ENCODE assay signal across 8 cellular contexts in the genomic region with DNA sequence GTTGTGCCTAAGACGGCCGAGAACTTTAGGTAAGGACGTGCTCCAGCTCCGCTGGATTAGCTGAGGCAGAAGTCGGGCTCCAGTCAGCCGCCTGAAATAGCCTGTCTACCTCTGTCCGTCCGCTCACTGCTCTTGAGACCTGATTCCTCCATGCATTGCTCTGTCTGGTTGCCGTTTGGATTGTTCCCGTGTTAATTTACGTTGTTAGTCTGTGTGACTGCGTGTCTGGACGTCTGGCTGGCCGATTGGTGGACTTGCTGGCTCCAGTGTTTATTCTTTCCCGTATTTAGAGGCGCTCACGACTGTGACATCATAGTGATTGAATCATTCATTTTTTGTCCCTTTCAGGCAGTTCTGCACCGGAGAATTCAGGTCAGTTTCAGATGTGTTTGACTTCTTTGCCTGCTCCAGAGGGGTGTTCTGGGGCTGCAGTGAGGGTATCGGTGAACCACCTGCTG. TPM values are rescaled to one million over a fixed set of nuclear protein-coding genes. Genes with fewer than 3 reads are reported as not detected.
DNase-seq lines count a peak whose midpoint lies in the region; ATAC-seq and TF ChIP-seq lines count a peak whose summit lies in the region.

No MANE protein-coding gene starts in this region.

- H3K27ac Mint-ChIP-seq in HFFc6 (peak overlapping the region; percentile 76), immature natural killer cell (peak overlapping the region; percentile 90 to 98 (median 97))
- H3K27ac Mint-ChIP-seq in activated naive CD8-positive, alpha-beta T cell: peak overlapping the region; percentile 95

- H3K27me3 ChIP-seq in BLaER1: no peaks in the 10 kb centered on the region

- H3K4me1 Mint-ChIP-seq in HFFc6 (ENCODE audit: low read depth) (peaks cover 31% of the 10 kb centered on the region), immature natural killer cell (peaks cover 36 to 50% of the 10 kb centered on the region in 2 donors)
- peaks cover 44% of the 10 kb centered on the region for H3K4me1 Mint-ChIP-seq in activated naive CD8-positive, alpha-beta T cell (ENCODE audit: low read depth)

- H3K9me3 Mint-ChIP-seq in HFFc6 (no peaks in the 10 kb centered on the region), immature natural killer cell (no peaks in the 10 kb centered on the region)
- no peaks in the 10 kb centered on the region for H3K9me3 Mint-ChIP-seq in activated naive CD8-positive, alpha-beta T cell (ENCODE audit: low read depth)

- no peak for ATAC-seq in GM21737 (IDR thresholded peaks at IDR 0.05; ENCODE audit: unreplicated experiment)

- H3K4me1 ChIP-seq in BLaER1: peaks cover 21% of the 10 kb centered on the region

- H3K4me2 ChIP-seq in BLaER1: peak overlapping the region; percentile 87

- peaks cover 39% of the 10 kb centered on the region for H3K36me3 ChIP-seq in BLaER1

- H4K20me1 ChIP-seq in BLaER1: no peaks in the 10 kb centered on the region

- no peak for TF ChIP-seq CTCF in HFFc6 (IDR thresholded peaks at IDR 0.05)

- H3K36me3 Mint-ChIP-seq in HFFc6 (ENCODE audit: low read depth): peaks cover 16% of the 10 kb centered on the region; the same call in 1 of the 2 replicates
- peaks cover 15% of the 10 kb centered on the region for H3K36me3 Mint-ChIP-seq in activated naive CD8-positive, alpha-beta T cell
- peaks cover 7 to 25% (median 11%) of the 10 kb centered on the region in 3 donors for H3K36me3 Mint-ChIP-seq in immature natural killer cell

- H3K27me3 Mint-ChIP-seq in HFFc6 (ENCODE audit: insufficient read depth) (no peaks in the 10 kb centered on the region; the same call in 1 of the 2 replicates), immature natural killer cell (ENCODE audit: low read depth in 3 of 3) (peaks cover 0 to 7% (median 2%) of the 10 kb centered on the region in 3 donors)
- H3K27me3 Mint-ChIP-seq in activated naive CD8-positive, alpha-beta T cell: no peaks in the 10 kb centered on the region

- H3K27ac ChIP-seq in BLaER1 (peak overlapping the region; percentile 84), substantia nigra (ENCODE audit: low read depth, low read length, poor library complexity, severe bottlenecking) (peak overlapping the region; percentile 80)

- H3K4me3 Mint-ChIP-seq in HFFc6 (peak overlapping the region; percentile 91), immature natural killer cell (peak overlapping the region; percentile 98 to 100 (median 99))
- peak overlapping the region; percentile 99 for H3K4me3 Mint-ChIP-seq in activated naive CD8-positive, alpha-beta T cell

- no peaks in the 10 kb centered on the region for H3K9me3 ChIP-seq in BLaER1

- H3K4me3 ChIP-seq in BLaER1: peak overlapping the region; percentile 90

- H3K9ac ChIP-seq in BLaER1: peak overlapping the region; percentile 84

- DNase-seq in HFFc6: peak; percentile 48
- DNase-seq in immature natural killer cell: no peak
- DNase-seq in substantia nigra (lab: John Stamatoyannopoulos, UW): peak in 1 of 49 donors; percentile 35
- no peak for DNase-seq in inferior parietal cortex (ENCODE audit: extremely low spot score)
- no peak for DNase-seq in cerebellar cortex (ENCODE audit: low spot score)

RNA-seq across cellular contexts. Expression of gene PPIH, which starts 0.7 kb away (rescaled TPM):
- 10 to 100 TPM; 30.0 to 45.6 (median 40.0) TPM for total RNA-seq in HFFc6 (2021; fragmentation: NEBNext Ultra II Directional; extraction: Animal tissue kit (Norgen Biotek cat#: 25700))
- polyA plus RNA-seq in immature natural killer cell: 100 to 1,000 TPM in 1 of 3 donors, 10 to 100 TPM in 2; 52.1 to 102 (median 80.7) TPM

RNA-seq across cellular contexts. Expression of gene YBX1, which starts 23.3 kb away (rescaled TPM):
- 100 to 1,000 TPM; 736 to 879 (median 836) TPM for total RNA-seq in HFFc6 (2021; fragmentation: NEBNext Ultra II Directional; extraction: Animal tissue kit (Norgen Biotek cat#: 25700))
- polyA plus RNA-seq in immature natural killer cell: 10 to 100 TPM; 51.5 to 70.0 (median 69.4) TPM
